8 cellular contexts compared by ENCODE assay signal in the genomic region with DNA sequence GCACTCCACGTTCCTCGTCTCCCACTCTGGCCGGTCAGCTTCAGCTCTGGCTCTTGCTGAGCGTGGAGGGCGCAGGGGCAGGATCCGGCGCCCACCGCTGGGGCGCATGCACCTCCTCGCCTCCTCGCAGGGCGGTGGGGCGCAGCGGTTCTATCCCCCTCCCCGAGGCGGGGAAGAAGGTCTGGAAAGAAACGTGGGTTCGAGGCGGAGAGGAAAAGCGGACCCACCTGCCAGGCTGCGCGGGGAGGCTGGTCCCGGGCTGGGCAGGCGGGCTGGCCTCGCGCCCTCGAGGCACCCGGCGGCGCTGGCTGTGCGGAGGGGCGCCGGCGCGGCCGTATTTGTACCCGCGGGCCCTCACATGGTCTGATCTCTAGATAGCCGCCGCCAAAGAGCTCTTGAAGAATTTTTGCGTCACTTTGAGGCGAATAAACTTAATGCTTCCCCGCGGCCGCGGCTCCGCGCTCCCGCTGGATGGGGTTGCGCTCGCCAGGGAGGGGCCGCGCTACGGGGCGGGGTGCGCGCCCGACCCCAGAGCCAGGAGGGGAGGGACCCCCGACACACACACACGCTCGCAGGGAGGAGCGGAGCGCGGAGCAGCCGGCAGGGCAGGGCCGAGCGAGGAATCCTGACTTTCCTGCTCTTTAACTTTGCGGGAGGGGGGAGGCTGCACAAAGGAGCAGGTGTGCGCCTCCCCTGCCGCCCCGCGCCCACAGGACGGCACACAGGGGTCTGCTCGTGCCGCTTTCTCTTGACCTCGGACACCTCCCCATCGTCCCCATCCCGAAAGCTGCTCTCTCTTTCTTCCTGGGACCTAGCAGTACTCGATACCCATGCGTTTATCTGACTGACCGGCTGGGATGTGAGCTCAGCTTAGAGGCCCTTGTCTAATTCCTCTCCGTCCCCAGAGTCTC. TPM values are rescaled to one million over a fixed set of nuclear protein-coding genes. Genes with fewer than 3 reads are reported as not detected.
A peak's percentile ranks its signal among the peaks of the same experiment; 100 is the strongest.
DNase-seq lines count a peak whose midpoint lies in the region; ATAC-seq and TF ChIP-seq lines count a peak whose summit lies in the region.

A gene (minus strand): TSS at position 312 of the 911 bp plus-strand sequence. CDS start 13,739 bp downstream, outside the sequence.

- H3K4me3 Mint-ChIP-seq in activated CD4-positive, alpha-beta memory T cell treated with anti-CD3 and anti-CD28 coated beads for 36 hours, result peak within 1 kb of the TSS; percentile 54

- no peak for TF ChIP-seq CTCF in right atrium auricular region (IDR thresholded peaks at IDR 0.05)

- peaks cover 0 to 9% of the 10 kb centered on the region in 2 donors for H3K27me3 ChIP-seq in right atrium auricular region

- H3K36me3 ChIP-seq in right atrium auricular region, result no peaks in the 10 kb centered on the region

- H3K27ac ChIP-seq in right atrium auricular region, result no peak within 1 kb of the TSS

- peaks cover 60% of the 10 kb centered on the region for H3K27me3 Mint-ChIP-seq in activated CD4-positive, alpha-beta memory T cell treated with anti-CD3 and anti-CD28 coated beads for 36 hours

- no peaks in the 10 kb centered on the region for H3K9me3 ChIP-seq in right atrium auricular region

- H3K27ac Mint-ChIP-seq in activated CD4-positive, alpha-beta memory T cell treated with anti-CD3 and anti-CD28 coated beads for 36 hours, result no peak within 1 kb of the TSS

- POLR2A ChIA-PET in activated CD4-positive, alpha-beta memory T cell treated with anti-CD3 and anti-CD28 coated beads for 36 hours (lab: Charles Lee), result interaction anchor here (0.6 kb wide), 1 partner anchor 26 kb away, joined by 3 read pairs; no protein-coding TSS in a partner anchor

- intact Hi-C loops in activated CD4-positive, alpha-beta memory T cell treated with anti-CD3 and anti-CD28 coated beads for 36 hours (cut with micrococcal nuclease), result loop anchor here (5.0 to 10.0 kb wide), 3 partner anchors 99 to 133 kb away; a partner anchor contains a TSS

- ATAC-seq in HG03442 (IDR thresholded peaks at IDR 0.05; ENCODE audit: unreplicated experiment), result no peak

- CTCF ChIA-PET in activated CD4-positive, alpha-beta memory T cell treated with anti-CD3 and anti-CD28 coated beads for 36 hours (lab: Charles Lee), result interaction anchor here (0.6 to 3.6 kb wide), 7 partner anchors 10 to 143 kb away, joined by 3 to 20 read pairs (median 8); no protein-coding TSS in a partner anchor

- DNase-seq in NCI-H748 (lab: John Stamatoyannopoulos, UW; ENCODE audit: unreplicated experiment) (peak; percentile 53), NCI-H748 treated with DMSO at 0.1 percent for 48 hours (lab: John Stamatoyannopoulos, UW) (no peak), right atrium auricular region (ENCODE audit: low spot score) (no peak), skeletal muscle cell (ENCODE audit: low read depth) (no peak), NCI-H1048 (lab: John Stamatoyannopoulos, UW) (no peak), GF-D8 (lab: John Stamatoyannopoulos, UW) (no peak)
- DNase-seq in activated CD4-positive, alpha-beta memory T cell treated with anti-CD3 and anti-CD28 coated beads for 36 hours, result no peak

- H3K36me3 Mint-ChIP-seq in activated CD4-positive, alpha-beta memory T cell treated with anti-CD3 and anti-CD28 coated beads for 36 hours, result no peaks in the 10 kb centered on the region

- peaks cover 16% of the 10 kb centered on the region for H3K4me1 Mint-ChIP-seq in activated CD4-positive, alpha-beta memory T cell treated with anti-CD3 and anti-CD28 coated beads for 36 hours (ENCODE audit: low read depth)

- H3K4me3 ChIP-seq in right atrium auricular region, result peak within 1 kb of the TSS; percentile 25 to 52
- H3K4me3 ChIP-seq in skeletal muscle cell (ENCODE audit: low read depth, low read length), result peak within 1 kb of the TSS; percentile 49

- H3K4me1 ChIP-seq in right atrium auricular region, result peaks cover 0 to 29% of the 10 kb centered on the region in 2 donors

- H3K9me3 Mint-ChIP-seq in activated CD4-positive, alpha-beta memory T cell treated with anti-CD3 and anti-CD28 coated beads for 36 hours, result no peaks in the 10 kb centered on the region

RNA-seq across cellular contexts. Expression of the gene that starts here (rescaled TPM):
- not detected for total RNA-seq in activated CD4-positive, alpha-beta memory T cell treated with anti-CD3 and anti-CD28 coated beads for 36 hours
- total RNA-seq in right atrium auricular region, result 1 to 10 TPM; 2.0 to 7.0 TPM
